22 cellular contexts compared by ENCODE assay signal in genomic region chr13:64083396-64083795, GRCh38.
"Had no signal": no experiment of that assay in that cellular context is flagged by ENCODE, and none has a peak within 500 bp of the region (broad histone marks: within the 10 kb centered on the region; RNA-seq: fewer than 3 reads in every experiment).

No MANE protein-coding gene starts in this region.

- ATAC-seq: foreskin keratinocyte; left cardiac atrium; lower lobe of right lung; natural killer cell treated with Interleukin-12 subunit alpha and Interleukin-12 subunit beta and Interleukin-15 and Interleukin-18, amount 100 ng/mL, for 72 hours had no signal

- H3K9me3 ChIP-seq: lower lobe of right lung, ovary, right atrium auricular region, sigmoid colon, thyroid gland had no signal

- H3K4me3 ChIP-seq: coronary artery, dorsolateral prefrontal cortex, hepatocyte, left ventricle myocardium inferior, lower lobe of right lung, neural progenitor cell, ovary, right atrium auricular region, sigmoid colon, skin epidermis, stomach, thyroid gland had no signal

- H3K9ac ChIP-seq: neural progenitor cell had no signal

- H3K27me3 ChIP-seq: dorsolateral prefrontal cortex, foreskin keratinocyte, hepatocyte, neural progenitor cell, ovary, right atrium auricular region, sigmoid colon, stomach, thyroid gland had no signal

- DNase-seq: dorsolateral prefrontal cortex; effector CD8-positive, alpha-beta T cell; foreskin keratinocyte; head of caudate nucleus; kidney; left cardiac atrium; left ventricle myocardium inferior; lower lobe of right lung; nucleus accumbens; ovary; sigmoid colon; stimulated activated CD4-positive, alpha-beta T cell treated with anti-CD3 and anti-CD28 coated beads, Interleukin-2, amount 100 ng/mL, for 24 hours; stimulated activated CD4-positive, alpha-beta T cell treated with anti-CD3 and anti-CD28 coated beads, Interleukin-4, amount 100 ng/mL, for 4 hours; stimulated activated naive CD4-positive, alpha-beta T cell; stomach; thyroid gland had no signal

- H3K36me3 ChIP-seq: left ventricle myocardium inferior, lower lobe of right lung, neural progenitor cell, ovary, right atrium auricular region, sigmoid colon, stomach, thyroid gland had no signal

- H3K4me1 ChIP-seq: foreskin keratinocyte, left ventricle myocardium inferior, lower lobe of right lung, neural progenitor cell, right atrium auricular region, sigmoid colon, stomach, thyroid gland had no signal
